ENCODE assay signal across 17 cellular contexts in the genomic region with DNA sequence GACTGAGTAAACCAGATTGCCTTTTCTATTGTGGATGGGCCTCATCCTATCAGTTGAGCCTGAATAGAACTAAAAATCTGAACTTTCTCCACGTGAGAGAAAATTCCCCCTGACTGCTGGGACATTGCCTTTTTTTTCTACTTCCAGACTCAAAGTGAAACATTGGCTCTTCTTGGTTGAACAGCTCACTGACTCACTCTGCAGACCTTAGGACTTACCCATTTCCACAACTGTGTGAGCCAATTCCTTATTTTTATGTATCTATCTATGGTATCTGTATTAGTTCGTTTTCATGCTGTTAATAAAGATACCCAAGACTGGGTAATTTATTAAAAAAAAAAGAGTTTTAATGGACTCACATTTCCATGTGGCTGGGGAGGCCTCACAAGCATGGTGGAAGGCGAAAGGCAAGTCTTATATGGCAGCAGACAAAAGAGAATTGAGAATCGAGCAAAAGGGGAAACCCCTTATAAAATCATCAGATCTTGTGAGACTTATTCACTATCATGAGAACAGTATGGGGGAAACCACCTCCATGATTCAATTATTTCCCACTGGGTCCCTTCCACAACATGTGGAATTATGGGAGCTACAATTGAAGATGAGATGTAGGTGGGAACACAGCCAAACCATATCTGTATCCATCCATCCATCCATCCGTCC.
DNase-seq lines count a peak whose midpoint lies in the region; ATAC-seq, FAIRE-seq and TF ChIP-seq lines count a peak whose summit lies in the region.
"Had no signal": no experiment of that assay in that cellular context is flagged by ENCODE, and none has a peak within 500 bp of the region (broad histone marks: within the 10 kb centered on the region; RNA-seq: fewer than 3 reads in every experiment).

No MANE protein-coding gene starts in this region.

- no peak overlapping the region for H3K27ac Mint-ChIP-seq in activated T-helper 17 cell treated with anti-CD3 and anti-CD28 coated beads, Interleukin-2, amount 50 U/mL, for 72 hours
- H3K27ac Mint-ChIP-seq: CD4-positive, alpha-beta memory T cell; GM23338 had no signal

- TF ChIP-seq POLR2A in GM12892 (IDR thresholded peaks at IDR 0.05; ENCODE audit: low read depth, low read length) = no peak

- H3K36me3 Mint-ChIP-seq in activated T-helper 17 cell treated with anti-CD3 and anti-CD28 coated beads, Interleukin-2, amount 50 U/mL, for 72 hours (ENCODE audit: low read depth) = no peaks in the 10 kb centered on the region
- H3K36me3 Mint-ChIP-seq: CD4-positive, alpha-beta memory T cell had no signal

- peaks cover 3% of the 10 kb centered on the region for H3K27me3 Mint-ChIP-seq in activated T-helper 17 cell treated with anti-CD3 and anti-CD28 coated beads, Interleukin-2, amount 50 U/mL, for 72 hours

- DNase-seq in GM12892 (ENCODE audit: insufficient read length) (no peak), kidney tubule cell (ENCODE audit: low spot score) (peak; percentile 3), NCI-H524 treated with DMSO at 0.1 percent for 48 hours (lab: John Stamatoyannopoulos, UW) (no peak)
- no peak for DNase-seq in activated naive CD4-positive, alpha-beta T cell treated with Interleukin-2 at 50 U/mL for 16 hours
- DNase-seq: C1 segment of cervical spinal cord; Calu3; CD4-positive, alpha-beta memory T cell; COR-L47; DMS53; DMS79 treated with DMSO at 0.1 percent for 48 hours; GF-D8; H9 had no signal

- H3K4me3 Mint-ChIP-seq in activated T-helper 17 cell treated with anti-CD3 and anti-CD28 coated beads, Interleukin-2, amount 50 U/mL, for 72 hours = no peak overlapping the region
- H3K4me3 Mint-ChIP-seq: CD4-positive, alpha-beta memory T cell; GM23338; H9 had no signal

- peak; percentile 56 for ATAC-seq in activated T-helper 17 cell treated with anti-CD3 and anti-CD28 coated beads, Interleukin-2, amount 50 U/mL, for 72 hours (replicated peaks)
- no peak for ATAC-seq in GM18498 (IDR thresholded peaks at IDR 0.05; ENCODE audit: unreplicated experiment)
- ATAC-seq: GM23338, HCT116 had no signal

- FAIRE-seq in GM12892 (lab: Jason Lieb, UNC) = peak; percentile 9
- FAIRE-seq: GM18507 had no signal

- H3K9me3 Mint-ChIP-seq in activated T-helper 17 cell treated with anti-CD3 and anti-CD28 coated beads, Interleukin-2, amount 50 U/mL, for 72 hours = peaks cover 6% of the 10 kb centered on the region
- H3K9me3 Mint-ChIP-seq: GM23338 had no signal

- no peaks in the 10 kb centered on the region for H3K4me1 Mint-ChIP-seq in activated T-helper 17 cell treated with anti-CD3 and anti-CD28 coated beads, Interleukin-2, amount 50 U/mL, for 72 hours
- H3K4me1 Mint-ChIP-seq: CD4-positive, alpha-beta memory T cell; GM23338; H9 had no signal
